Comparison of ENCODE assay signal across 8 cellular contexts in the genomic region with DNA sequence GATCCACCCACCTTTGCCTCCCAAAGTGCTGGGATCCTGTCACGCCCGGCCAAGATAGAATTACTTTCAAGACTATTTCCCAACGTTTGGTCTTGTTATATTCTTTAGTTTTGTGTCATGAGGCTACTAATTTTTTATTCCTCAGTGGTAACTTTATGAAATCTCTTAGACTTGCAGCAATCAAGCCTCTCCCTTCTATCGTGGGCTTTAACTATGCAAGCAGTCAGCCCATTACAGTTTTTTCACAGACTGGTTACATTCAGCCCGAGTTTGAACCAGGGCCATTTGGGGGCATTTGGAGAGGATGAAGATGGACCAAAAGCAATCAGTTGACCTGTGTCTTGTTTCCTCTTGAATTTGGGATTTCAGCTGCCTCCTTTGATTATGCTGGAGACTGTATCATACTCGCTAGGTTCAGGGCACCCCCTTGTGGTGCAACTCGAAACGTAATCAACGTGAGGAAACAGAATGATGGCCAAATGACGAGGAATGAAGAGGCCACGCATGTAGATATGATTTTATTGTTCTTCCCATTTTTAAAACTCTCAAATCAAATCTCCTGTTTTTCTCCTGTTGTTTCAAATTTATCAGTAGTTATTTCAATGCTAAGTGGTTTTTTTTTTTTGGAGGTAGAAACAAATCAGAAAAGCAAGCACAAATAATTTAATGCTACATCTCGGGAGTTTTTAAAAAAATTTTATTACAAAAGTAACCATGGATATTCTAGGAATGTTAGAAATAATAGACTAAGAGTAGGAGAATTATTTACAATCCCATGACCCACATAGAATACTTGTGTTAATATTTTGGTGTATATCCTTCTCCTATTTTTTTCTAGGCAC.
DNase-seq lines count a peak whose midpoint lies in the region; ATAC-seq and TF ChIP-seq lines count a peak whose summit lies in the region.

No MANE protein-coding gene starts in this region.

- intact Hi-C loops in heart left ventricle (cut with DNase I), result loop anchor here (1.0 to 10.0 kb wide), 13 partner anchors 144 to 368 kb away; a partner anchor contains a TSS

- no peaks in the 10 kb centered on the region for H3K9me3 Mint-ChIP-seq in activated naive CD8-positive, alpha-beta T cell treated with anti-CD3 and anti-CD28 coated beads for 36 hours

- H3K27me3 ChIP-seq in heart left ventricle, result no peaks in the 10 kb centered on the region

- H3K4me3 ChIP-seq in heart left ventricle (no peak overlapping the region), retinal pigment epithelial cell (ENCODE audit: low read length) (no peak overlapping the region)

- H3K27me3 Mint-ChIP-seq in activated naive CD8-positive, alpha-beta T cell treated with anti-CD3 and anti-CD28 coated beads for 36 hours, result no peaks in the 10 kb centered on the region

- H3K4me1 ChIP-seq in heart left ventricle, result peaks cover 0 to 18% (median 3%) of the 10 kb centered on the region in 12 donors

- 29 to 32% (median 30%) methylated on average over 12 of the region's 12 CpGs for WGBS in heart left ventricle, 4 donors

- TF ChIP-seq CTCF in 22Rv1 (IDR thresholded peaks at IDR 0.05), result peak; percentile 87
- TF ChIP-seq CTCF in heart left ventricle (IDR thresholded peaks at IDR 0.05), result peak; percentile 49 to 85 (median 75)
- peak; percentile 84 for TF ChIP-seq CTCF in retinal pigment epithelial cell (conservative IDR thresholded peaks at IDR 0.05; ENCODE audit: low read depth, low read length)

- H3K4me1 Mint-ChIP-seq in activated naive CD8-positive, alpha-beta T cell treated with anti-CD3 and anti-CD28 coated beads for 36 hours, result no peaks in the 10 kb centered on the region

- no peak overlapping the region for H3K4me3 Mint-ChIP-seq in activated naive CD8-positive, alpha-beta T cell treated with anti-CD3 and anti-CD28 coated beads for 36 hours

- ATAC-seq in HG02678 (IDR thresholded peaks at IDR 0.05; ENCODE audit: unreplicated experiment) (peak; percentile 85), heart left ventricle (peak in 3 of 4 donors; percentile 60 to 83 (median 78)), GM21717 (IDR thresholded peaks at IDR 0.05; ENCODE audit: unreplicated experiment) (no peak)

- no peak for TF ChIP-seq POLR2A in heart left ventricle (IDR thresholded peaks at IDR 0.05)

- H3K9me3 ChIP-seq in heart left ventricle, result no peaks in the 10 kb centered on the region

- H3K36me3 ChIP-seq in heart left ventricle, result no peaks in the 10 kb centered on the region

- no peaks in the 10 kb centered on the region for H3K36me3 Mint-ChIP-seq in activated naive CD8-positive, alpha-beta T cell treated with anti-CD3 and anti-CD28 coated beads for 36 hours

- no peak overlapping the region for H3K27ac Mint-ChIP-seq in activated naive CD8-positive, alpha-beta T cell treated with anti-CD3 and anti-CD28 coated beads for 36 hours

- peak; percentile 44 for DNase-seq in GM04504 (ENCODE audit: low read depth)
- peak; percentile 14 to 30 for DNase-seq in NCI-H2081 (lab: John Stamatoyannopoulos, UW)
- peak; percentile 25 for DNase-seq in activated naive CD8-positive, alpha-beta T cell treated with anti-CD3 and anti-CD28 coated beads for 36 hours
- DNase-seq in heart left ventricle, result peak in 4 of 5 donors; percentile 67 to 75 (median 69)
- DNase-seq in retinal pigment epithelial cell (ENCODE audit: low read depth), result no peak

- no peak overlapping the region for H3K27ac ChIP-seq in 22Rv1
- H3K27ac ChIP-seq in heart left ventricle, result no peak overlapping the region
